Comparison of ENCODE assay signal across 27 cellular contexts in the genomic region with DNA sequence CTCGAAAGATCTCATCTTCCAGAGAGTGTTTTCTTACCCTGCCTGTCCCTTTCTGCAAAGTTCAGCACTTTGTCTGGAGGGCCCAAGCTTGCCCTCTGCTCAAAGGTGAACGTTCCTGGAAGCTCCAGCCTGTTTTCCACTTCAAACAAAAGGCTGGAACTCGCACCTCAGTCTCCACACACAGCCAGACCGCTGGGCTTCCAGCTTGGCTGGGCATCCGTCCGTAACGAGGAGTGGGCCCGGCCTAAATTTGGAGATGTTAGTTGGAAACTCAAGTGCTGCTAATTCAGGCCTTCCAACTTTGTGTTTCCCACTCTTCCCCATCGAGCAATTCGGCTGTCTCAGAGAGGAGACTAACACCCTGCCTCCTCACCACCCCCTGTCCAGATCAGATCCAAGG. TPM values are rescaled to one million over a fixed set of nuclear protein-coding genes. Genes with fewer than 3 reads are reported as not detected.
"Had no signal": no experiment of that assay in that cellular context is flagged by ENCODE, and none has a peak within 500 bp of the region (broad histone marks: within the 10 kb centered on the region; RNA-seq: fewer than 3 reads in every experiment).

No MANE protein-coding gene starts in this region.

- H3K4me1 ChIP-seq: left lung, parathyroid adenoma had no signal

- H3K36me3 ChIP-seq: esophagus squamous epithelium, left lung, lower lobe of right lung, neutrophil, suprapubic skin, vagina had no signal

- H3K9me3 ChIP-seq: esophagus squamous epithelium, left lung, lower lobe of right lung, neutrophil, suprapubic skin, vagina had no signal

- H3K27ac ChIP-seq: esophagus squamous epithelium, left lung, lower lobe of right lung, neutrophil, parathyroid adenoma, suprapubic skin, vagina had no signal

- FAIRE-seq: colon, endothelial cell of umbilical vein had no signal

- ATAC-seq: left cardiac atrium; left lung; lower lobe of right lung; naive thymus-derived CD8-positive, alpha-beta T cell; sciatic nerve; stimulated activated naive CD8-positive, alpha-beta T cell treated with anti-CD3 and anti-CD28 coated beads, Interleukin-15, amount 100 ng/mL, for 72 hours had no signal

- H3K9ac ChIP-seq: parathyroid adenoma had no signal

- DNase-seq: dermis blood vessel endothelial cell; effector memory CD4-positive, alpha-beta T cell; esophagus squamous epithelium; foreskin melanocyte; glutamatergic neuron; hypothalamus; left cardiac atrium; left lung; lower lobe of right lung; naive thymus-derived CD8-positive, alpha-beta T cell; stimulated activated CD4-positive, alpha-beta T cell treated with anti-CD3 and anti-CD28 coated beads, Interleukin-12 subunit alpha, Interleukin-12 subunit beta, amount 100 ng/mL, for 4 hours; stimulated activated CD4-positive, alpha-beta T cell treated with anti-CD3 and anti-CD28 coated beads, Interleukin-1b, Interleukin-23, amount 100 ng/mL, for 48 hours; stimulated activated CD4-positive, alpha-beta T cell treated with anti-CD3 and anti-CD28 coated beads, Interleukin-4, amount 100 ng/mL, for 1 hour; stimulated activated CD8-positive, alpha-beta memory T cell treated with anti-CD3 and anti-CD28 coated beads, Interleukin-4, amount 100 ng/mL, for 48 hours; stimulated activated naive CD4-positive, alpha-beta T cell; stimulated activated naive CD8-positive, alpha-beta T cell treated with anti-CD3 and anti-CD28 coated beads, Interleukin-15, amount 100 ng/mL, for 72 hours; trophoblast cell had no signal

- H3K27me3 ChIP-seq: vagina had no signal

- H3K4me3 ChIP-seq: esophagus squamous epithelium, left lung, lower lobe of right lung, smooth muscle cell, suprapubic skin, vagina had no signal

RNA-seq across cellular contexts. Expression of gene FGF18, which starts 35.1 kb away (rescaled TPM):
- total RNA-seq: dermis blood vessel endothelial cell, epithelial cell of proximal tubule, kidney epithelial cell, smooth muscle cell had no signal
- polyA plus RNA-seq: naive thymus-derived CD8-positive, alpha-beta T cell had no signal
